ENCODE assay signal across 17 cellular contexts in the genomic region with DNA sequence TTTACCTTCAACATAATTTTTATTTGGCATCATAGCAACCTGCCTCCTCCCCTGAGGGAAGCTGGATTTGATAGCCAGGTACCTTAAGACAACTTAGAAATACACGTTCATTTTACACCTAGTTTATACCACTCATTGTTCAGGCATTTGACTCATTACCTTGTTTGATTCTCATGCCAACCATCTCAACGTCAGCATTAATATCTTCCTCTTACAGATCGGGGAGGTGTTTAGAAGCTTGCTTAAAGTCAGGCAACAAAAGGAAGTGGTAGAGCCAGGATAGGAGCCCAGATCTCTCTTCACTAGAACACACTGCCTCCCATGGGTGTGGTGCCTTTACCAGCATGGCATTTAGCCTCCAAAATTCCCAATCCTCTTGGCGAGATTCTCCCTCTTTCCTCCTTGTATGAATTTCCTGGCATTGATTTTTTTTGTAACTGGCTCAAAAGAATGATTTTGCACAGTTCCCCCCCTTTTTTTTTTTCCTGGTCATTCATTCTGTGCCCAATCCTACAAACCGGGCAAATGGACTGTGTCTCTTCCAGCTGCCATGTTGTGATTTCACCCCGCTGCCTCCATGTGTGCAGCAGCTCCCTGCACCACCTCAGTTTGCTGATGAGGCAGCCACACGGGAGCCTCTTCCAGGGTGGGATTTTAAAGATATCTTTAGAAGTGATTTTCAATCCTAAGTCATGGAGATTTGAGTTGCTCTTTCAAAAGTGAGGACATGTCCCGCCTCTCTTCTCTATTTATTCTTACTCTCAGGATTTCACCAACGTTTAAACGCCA.
DNase-seq lines count a peak whose midpoint lies in the region; FAIRE-seq and TF ChIP-seq lines count a peak whose summit lies in the region.
"Had no signal": no experiment of that assay in that cellular context is flagged by ENCODE, and none has a peak within 500 bp of the region (broad histone marks: within the 10 kb centered on the region; RNA-seq: fewer than 3 reads in every experiment).

No MANE protein-coding gene starts in this region.

- TF ChIP-seq POLR2A in breast epithelium (IDR thresholded peaks at IDR 0.05): no peak

- H3K4me3 Mint-ChIP-seq in MCF 10A (ENCODE audit: unreplicated experiment): no peak overlapping the region
- H3K4me3 Mint-ChIP-seq: CD8-positive, alpha-beta memory T cell; GM23338 had no signal

- TF ChIP-seq CTCF in MCF 10A (IDR thresholded peaks at IDR 0.05; ENCODE audit: unreplicated experiment) (no peak), breast epithelium (IDR thresholded peaks at IDR 0.05) (no peak), bronchial epithelial cell (IDR thresholded peaks at IDR 0.05; ENCODE audit: insufficient read depth, low read length, severe bottlenecking) (no peak)

- CTCF ChIA-PET in MCF 10A (lab: Yijun Ruan, JAX): interaction anchor here (0.6 kb wide), 1 partner anchor 491 kb away, joined by 4 read pairs; no protein-coding TSS in a partner anchor

- no peak overlapping the region for H3K27ac Mint-ChIP-seq in MCF 10A (ENCODE audit: low read depth, unreplicated experiment)
- H3K27ac Mint-ChIP-seq: CD8-positive, alpha-beta memory T cell; GM23338 had no signal

- peaks cover 6% of the 10 kb centered on the region for H3K36me3 Mint-ChIP-seq in MCF 10A (ENCODE audit: insufficient read depth, unreplicated experiment)
- H3K36me3 Mint-ChIP-seq: CD8-positive, alpha-beta memory T cell had no signal

- DNase-seq in MCF 10A (ENCODE audit: unreplicated experiment) (peak; percentile 25), breast epithelium (ENCODE audit: low spot score in 2 of 2) (no peak), bronchial epithelial cell (ENCODE audit: low read depth) (peak; percentile 76), islet precursor cell (peak; percentile 26), T-helper 1 cell (no peak), DMS 273 treated with DMSO at 0.1 percent for 48 hours (lab: John Stamatoyannopoulos, UW) (no peak), NCI-H2227 treated with DMSO at 0.1 percent for 48 hours (lab: John Stamatoyannopoulos, UW) (no peak), NCI-H524 treated with DMSO at 0.1 percent for 48 hours (lab: John Stamatoyannopoulos, UW) (no peak)
- DNase-seq: AML-193; CD8-positive, alpha-beta memory T cell; DMS79; H7 had no signal

- no peaks in the 10 kb centered on the region for H3K9me3 ChIP-seq in breast epithelium
- H3K9me3 ChIP-seq: BLaER1 had no signal

- H3K4me1 ChIP-seq in breast epithelium: no peaks in the 10 kb centered on the region
- H3K4me1 ChIP-seq: BLaER1 had no signal

- no peak overlapping the region for H3K27ac ChIP-seq in breast epithelium
- H3K27ac ChIP-seq: 22Rv1, BLaER1, HL-60 had no signal

- H3K4me1 Mint-ChIP-seq in MCF 10A (ENCODE audit: insufficient read depth, unreplicated experiment): peaks cover 27% of the 10 kb centered on the region
- H3K4me1 Mint-ChIP-seq: CD8-positive, alpha-beta memory T cell had no signal

- no peaks in the 10 kb centered on the region for H3K9me3 Mint-ChIP-seq in MCF 10A (ENCODE audit: unreplicated experiment)
- H3K9me3 Mint-ChIP-seq: GM23338 had no signal

- no TSS peak for BruUV-seq in MCF 10A (replicated peaks; lab: Mats Ljungman, UMichigan)

- no peaks in the 10 kb centered on the region for H3K36me3 ChIP-seq in breast epithelium
- H3K36me3 ChIP-seq in bronchial epithelial cell (ENCODE audit: control insufficient read depth, insufficient read depth, low read length): no peaks in the 10 kb centered on the region
- H3K36me3 ChIP-seq: BLaER1 had no signal

- no peak overlapping the region for H3K4me3 ChIP-seq in breast epithelium
- H3K4me3 ChIP-seq in bronchial epithelial cell (ENCODE audit: low read depth, low read length): no peak overlapping the region
- H3K4me3 ChIP-seq: BLaER1, GM23338 had no signal

- peaks cover 2% of the 10 kb centered on the region for H3K27me3 Mint-ChIP-seq in MCF 10A (ENCODE audit: insufficient read depth, unreplicated experiment)

- POLR2A ChIA-PET in MCF 10A (lab: Yijun Ruan, JAX): no interaction called here

- H3K27me3 ChIP-seq in breast epithelium (peaks cover 0 to 3% of the 10 kb centered on the region in 2 donors), bronchial epithelial cell (ENCODE audit: control insufficient read depth, insufficient read depth, low read length) (no peaks in the 10 kb centered on the region)
- H3K27me3 ChIP-seq: BLaER1 had no signal

- FAIRE-seq in bronchial epithelial cell (lab: Jason Lieb, UNC): peak; percentile 13
- FAIRE-seq: GM12891 had no signal

- intact Hi-C loops in MCF 10A (cut with micrococcal nuclease): no loop called here
- intact Hi-C loops in breast epithelium (cut with DNase I; ENCODE audit: low total_unique reads): no loop called here

Comparison
In these comparisons a context has a peak if more than half of its experiments do, and no peak if none do; other contexts are left out.
1. DNase-seq: peak in MCF 10A (single experiment), bronchial epithelial cell (single experiment) and islet precursor cell (single experiment); none in breast epithelium (0 of 2), T-helper 1 cell (0 of 5), DMS 273 treated with DMSO at 0.1 percent for 48 hours (single experiment), NCI-H2227 treated with DMSO at 0.1 percent for 48 hours (single experiment) and NCI-H524 treated with DMSO at 0.1 percent for 48 hours (single experiment).